ENCODE assay signal across 17 cellular contexts in the genomic region with DNA sequence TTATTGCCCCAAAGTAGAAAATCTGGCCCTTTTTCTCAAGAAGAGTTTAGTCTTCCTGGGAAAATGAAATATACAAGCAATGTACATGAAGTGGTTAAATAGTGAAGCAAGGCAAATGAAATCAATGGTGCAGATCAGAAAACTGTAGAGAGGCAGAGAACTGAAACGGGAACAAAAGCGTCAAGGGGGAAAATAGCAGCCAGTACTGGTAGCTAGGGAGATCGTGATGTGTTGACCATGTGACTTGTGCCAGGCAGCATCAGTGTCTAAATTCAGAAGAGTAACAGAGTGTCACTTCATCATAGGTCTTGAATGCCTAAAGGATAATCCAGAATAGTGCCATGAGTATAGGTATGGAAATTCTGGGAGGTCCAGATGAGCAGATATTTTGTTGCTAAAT.
DNase-seq lines count a peak whose midpoint lies in the region; ATAC-seq and TF ChIP-seq lines count a peak whose summit lies in the region.
"Had no signal": no experiment of that assay in that cellular context is flagged by ENCODE, and none has a peak within 500 bp of the region (broad histone marks: within the 10 kb centered on the region; RNA-seq: fewer than 3 reads in every experiment).

No MANE protein-coding gene starts in this region.

- no peaks in the 10 kb centered on the region for H3K36me3 ChIP-seq in left ventricle myocardium inferior
- H3K36me3 ChIP-seq: adrenal gland, transverse colon had no signal

- 21% methylated on average over 3 of the region's 3 CpGs for WGBS in right cardiac atrium

- CTCF ChIA-PET in activated naive CD4-positive, alpha-beta T cell treated with anti-CD3 and anti-CD28 coated beads, Interleukin-2, amount 10 ng/mL, durations not matched to agents 7 days and 5 days (lab: Charles Lee): no interaction called here

- H3K27ac ChIP-seq in right cardiac atrium (ENCODE audit: low read length): no peak overlapping the region
- no peak overlapping the region for H3K27ac ChIP-seq in left ventricle myocardium inferior (replicated peaks)
- H3K27ac ChIP-seq: adrenal gland, KMS-11, transverse colon had no signal

- no peaks in the 10 kb centered on the region for H3K9me3 ChIP-seq in right cardiac atrium (ENCODE audit: control insufficient read depth, low read length)
- no peaks in the 10 kb centered on the region for H3K9me3 ChIP-seq in left ventricle myocardium inferior (replicated peaks)
- H3K9me3 ChIP-seq: adrenal gland, transverse colon had no signal

- H3K9me3 Mint-ChIP-seq in stimulated activated naive B cell treated with anti-CD40 and anti-IgM and Interleukin-4, amounts not matched to agents 10 μg/mL and 1 μg/mL and 100 μg/mL, for 72 hours: no peaks in the 10 kb centered on the region
- peaks cover 1% of the 10 kb centered on the region for H3K9me3 Mint-ChIP-seq in activated naive CD4-positive, alpha-beta T cell treated with anti-CD3 and anti-CD28 coated beads, Interleukin-2, amount 10 ng/mL, durations not matched to agents 7 days and 5 days

- no peak overlapping the region for H3K4me3 Mint-ChIP-seq in stimulated activated naive B cell treated with anti-CD40 and anti-IgM and Interleukin-4, amounts not matched to agents 10 μg/mL and 1 μg/mL and 100 μg/mL, for 72 hours
- no peak overlapping the region for H3K4me3 Mint-ChIP-seq in activated naive CD4-positive, alpha-beta T cell treated with anti-CD3 and anti-CD28 coated beads, Interleukin-2, amount 10 ng/mL, durations not matched to agents 7 days and 5 days

- intact Hi-C loops in right cardiac atrium (cut with DNase I): no loop called here
- intact Hi-C loops in left ventricle myocardium inferior (cut with micrococcal nuclease): no loop called here

- H3K27me3 ChIP-seq in right cardiac atrium (ENCODE audit: control insufficient read depth, insufficient read depth) (no peaks in the 10 kb centered on the region), left ventricle myocardium inferior (ENCODE audit: low read depth) (no peaks in the 10 kb centered on the region)
- H3K27me3 ChIP-seq: adrenal gland, transverse colon had no signal

- no peaks in the 10 kb centered on the region for H3K27me3 Mint-ChIP-seq in stimulated activated naive B cell treated with anti-CD40 and anti-IgM and Interleukin-4, amounts not matched to agents 10 μg/mL and 1 μg/mL and 100 μg/mL, for 72 hours
- no peaks in the 10 kb centered on the region for H3K27me3 Mint-ChIP-seq in activated naive CD4-positive, alpha-beta T cell treated with anti-CD3 and anti-CD28 coated beads, Interleukin-2, amount 10 ng/mL, durations not matched to agents 7 days and 5 days
- H3K27me3 Mint-ChIP-seq: progenitor cell of endocrine pancreas had no signal

- no peak overlapping the region for H3K27ac Mint-ChIP-seq in stimulated activated naive B cell treated with anti-CD40 and anti-IgM and Interleukin-4, amounts not matched to agents 10 μg/mL and 1 μg/mL and 100 μg/mL, for 72 hours
- H3K27ac Mint-ChIP-seq in activated naive CD4-positive, alpha-beta T cell treated with anti-CD3 and anti-CD28 coated beads, Interleukin-2, amount 10 ng/mL, durations not matched to agents 7 days and 5 days: no peak overlapping the region
- H3K27ac Mint-ChIP-seq: progenitor cell of endocrine pancreas had no signal

- H3K4me3 ChIP-seq in right cardiac atrium (ENCODE audit: low read length) (no peak overlapping the region), left ventricle myocardium inferior (no peak overlapping the region)
- H3K4me3 ChIP-seq: adrenal gland, transverse colon had no signal

- DNase-seq in right cardiac atrium (no peak), left ventricle myocardium inferior (no peak), G401 (ENCODE audit: low spot score) (no peak)
- no peak for DNase-seq in stimulated activated naive B cell treated with anti-CD40 and anti-IgM and Interleukin-4, amounts not matched to agents 10 μg/mL and 1 μg/mL and 100 μg/mL, for 72 hours
- no peak for DNase-seq in stimulated activated CD4-positive, alpha-beta T cell treated with anti-CD3 and anti-CD28 coated beads, Interleukin-15, amount 100 ng/mL, for 24 hours
- no peak for DNase-seq in activated naive CD4-positive, alpha-beta T cell treated with anti-CD3 and anti-CD28 coated beads, Interleukin-2, amount 10 ng/mL, durations not matched to agents 7 days and 5 days
- DNase-seq: activated CD8-positive, alpha-beta memory T cell treated with anti-CD3 and anti-CD28 coated beads for 24 hours; adrenal gland; glutamatergic neuron; H7; mesendoderm; SW 1271; transverse colon had no signal

- in situ Hi-C loops in G401 (cut with HindIII; ENCODE audit: low sequenced_read_pairs): no loop called here

- peak; percentile 69 to 70 for ATAC-seq in right cardiac atrium
- ATAC-seq in HG02623 (IDR thresholded peaks at IDR 0.05; ENCODE audit: unreplicated experiment): peak; percentile 51
- peak; percentile 58 for ATAC-seq in HG03457 (IDR thresholded peaks at IDR 0.05; ENCODE audit: unreplicated experiment)
- peak; percentile 95 for ATAC-seq in stimulated activated naive B cell treated with anti-CD40 and anti-IgM and Interleukin-4, amounts not matched to agents 10 μg/mL and 1 μg/mL and 100 μg/mL, for 72 hours (replicated peaks)

- peaks cover 0 to 10% of the 10 kb centered on the region in 2 donors for H3K4me1 Mint-ChIP-seq in stimulated activated naive B cell treated with anti-CD40 and anti-IgM and Interleukin-4, amounts not matched to agents 10 μg/mL and 1 μg/mL and 100 μg/mL, for 72 hours
- H3K4me1 Mint-ChIP-seq in activated naive CD4-positive, alpha-beta T cell treated with anti-CD3 and anti-CD28 coated beads, Interleukin-2, amount 10 ng/mL, durations not matched to agents 7 days and 5 days: no peaks in the 10 kb centered on the region

- peaks cover 1% of the 10 kb centered on the region for H3K4me1 ChIP-seq in right cardiac atrium (ENCODE audit: control insufficient read depth, insufficient read depth, low read length)
- peaks cover 6% of the 10 kb centered on the region for H3K4me1 ChIP-seq in left ventricle myocardium inferior
- H3K4me1 ChIP-seq: adrenal gland had no signal

- no peak for TF ChIP-seq CTCF in left ventricle myocardium inferior (IDR thresholded peaks at IDR 0.05; ENCODE audit: borderline replicate concordance)

- peaks cover 0 to 5% of the 10 kb centered on the region in 2 donors for H3K36me3 Mint-ChIP-seq in stimulated activated naive B cell treated with anti-CD40 and anti-IgM and Interleukin-4, amounts not matched to agents 10 μg/mL and 1 μg/mL and 100 μg/mL, for 72 hours
- no peaks in the 10 kb centered on the region for H3K36me3 Mint-ChIP-seq in activated naive CD4-positive, alpha-beta T cell treated with anti-CD3 and anti-CD28 coated beads, Interleukin-2, amount 10 ng/mL, durations not matched to agents 7 days and 5 days
